In the genomic region with DNA sequence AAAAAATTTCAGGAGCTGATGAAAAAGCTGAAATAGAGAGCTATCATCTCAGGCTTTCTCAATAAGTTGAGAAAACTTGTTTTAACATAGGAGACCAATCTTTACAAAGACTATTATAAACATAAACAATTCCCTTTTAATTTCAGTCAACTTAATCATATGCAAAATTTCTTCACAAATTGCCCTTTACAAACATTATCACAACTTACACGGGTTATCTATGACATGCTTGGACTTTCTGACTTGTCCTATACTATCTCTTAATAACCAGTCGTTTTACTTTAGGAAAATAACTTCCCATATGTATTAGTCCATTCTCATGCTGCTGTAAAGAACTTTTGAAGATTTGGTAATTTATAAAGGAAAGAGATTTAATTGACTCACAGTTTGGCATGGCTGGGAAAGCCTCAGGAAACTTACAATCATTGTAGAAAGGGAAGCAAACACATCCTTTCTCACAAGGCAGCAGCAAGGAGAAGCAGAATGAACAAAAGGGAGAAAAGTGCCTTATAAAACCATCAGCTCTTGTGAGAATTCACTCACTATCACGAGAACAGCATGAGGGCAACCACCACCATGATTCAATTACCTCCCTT, we compare ENCODE assay signal across 18 cellular contexts.
"Had no signal": no experiment of that assay in that cellular context is flagged by ENCODE, and none has a peak within 500 bp of the region (broad histone marks: within the 10 kb centered on the region; RNA-seq: fewer than 3 reads in every experiment).

No MANE protein-coding gene starts in this region.

- H3K36me3 Mint-ChIP-seq: activated CD8-positive, alpha-beta memory T cell treated with anti-CD3 and anti-CD28 coated beads, Interleukin-2, amount 10 ng/mL, durations not matched to agents 7 days and 5 days; activated naive CD8-positive, alpha-beta T cell; naive thymus-derived CD8-positive, alpha-beta T cell had no signal

- H3K27me3 Mint-ChIP-seq: activated CD8-positive, alpha-beta memory T cell treated with anti-CD3 and anti-CD28 coated beads, Interleukin-2, amount 10 ng/mL, durations not matched to agents 7 days and 5 days; activated naive CD8-positive, alpha-beta T cell had no signal

- H3K27ac Mint-ChIP-seq: activated CD8-positive, alpha-beta memory T cell treated with anti-CD3 and anti-CD28 coated beads, Interleukin-2, amount 10 ng/mL, durations not matched to agents 7 days and 5 days; activated naive CD8-positive, alpha-beta T cell; naive thymus-derived CD8-positive, alpha-beta T cell had no signal

- H3K4me3 Mint-ChIP-seq: activated CD8-positive, alpha-beta memory T cell treated with anti-CD3 and anti-CD28 coated beads, Interleukin-2, amount 10 ng/mL, durations not matched to agents 7 days and 5 days; activated naive CD8-positive, alpha-beta T cell; activated T-cell treated with anti-CD3 and anti-CD28 coated beads, Interleukin-2, amount 50 U/mL, for 4 hours; naive thymus-derived CD8-positive, alpha-beta T cell had no signal

- H3K27me3 ChIP-seq: esophagus muscularis mucosa, right atrium auricular region, tibial artery, uterus had no signal

- H3K4me1 Mint-ChIP-seq: activated CD8-positive, alpha-beta memory T cell treated with anti-CD3 and anti-CD28 coated beads, Interleukin-2, amount 10 ng/mL, durations not matched to agents 7 days and 5 days had no signal

- H3K4me2 ChIP-seq: smooth muscle cell had no signal

- H3K4me3 ChIP-seq: esophagus muscularis mucosa, mucosa of descending colon, right atrium auricular region, smooth muscle cell, tibial artery, uterus had no signal

- H3K4me1 ChIP-seq: esophagus muscularis mucosa, right atrium auricular region, tibial artery, uterus had no signal

- H3K9me3 ChIP-seq: esophagus muscularis mucosa, right atrium auricular region, tibial artery, uterus had no signal

- DNase-seq: activated CD4-positive, alpha-beta T cell treated with anti-CD3 and anti-CD28 coated beads for 1 hour; activated CD4-positive, alpha-beta T cell treated with anti-CD3 and anti-CD28 coated beads, Interleukin-2, amount 50 U/mL, for 48 hours; activated CD8-positive, alpha-beta memory T cell treated with anti-CD3 and anti-CD28 coated beads, Interleukin-2, amount 10 ng/mL, durations not matched to agents 7 days and 5 days; activated effector memory CD4-positive, alpha-beta T cell treated with anti-CD3 and anti-CD28 coated beads, Interleukin-2, amount 50 U/mL, for 16 hours; activated T-cell treated with anti-CD3 and anti-CD28 coated beads, Interleukin-2, amount 50 U/mL, for 4 hours; anterior cingulate cortex; foreskin fibroblast; glutamatergic neuron; left colon; mucosa of descending colon; naive thymus-derived CD8-positive, alpha-beta T cell; nucleus accumbens; tibial artery; uterus had no signal

- H3K36me3 ChIP-seq: esophagus muscularis mucosa, right atrium auricular region, tibial artery, uterus had no signal

- ATAC-seq: activated CD8-positive, alpha-beta memory T cell treated with anti-CD3 and anti-CD28 coated beads, Interleukin-2, amount 10 ng/mL, durations not matched to agents 7 days and 5 days; activated T-cell treated with anti-CD3 and anti-CD28 coated beads, Interleukin-2, amount 50 U/mL, for 4 hours; left colon; mucosa of descending colon; naive thymus-derived CD8-positive, alpha-beta T cell had no signal

- H3K27ac ChIP-seq: esophagus muscularis mucosa, right atrium auricular region, tibial artery, uterus had no signal
